20 cellular contexts compared by ENCODE assay signal in genomic region chrY:7557675-7558074, GRCh38.
DNase-seq lines count a peak whose midpoint lies in the region; ATAC-seq, FAIRE-seq and TF ChIP-seq lines count a peak whose summit lies in the region.
"Had no signal": no experiment of that assay in that cellular context is flagged by ENCODE, and none has a peak within 500 bp of the region (broad histone marks: within the 10 kb centered on the region; RNA-seq: fewer than 3 reads in every experiment).

No MANE protein-coding gene starts in this region.

- CTCF ChIA-PET in AG04449 (lab: Yijun Ruan, JAX): interaction anchor here (1.0 kb wide), 1 partner anchor 12 kb away, joined by 3 read pairs; no protein-coding TSS in a partner anchor

- FAIRE-seq in GM18507 (lab: Jason Lieb, UNC): peak; percentile 31
- FAIRE-seq in HTR-8/SVneo (lab: Jason Lieb, UNC): no peak
- FAIRE-seq in kidney (lab: Jason Lieb, UNC): no peak
- FAIRE-seq: K562, RCC 7860 had no signal

- ATAC-seq in GM19035 (IDR thresholded peaks at IDR 0.05; ENCODE audit: unreplicated experiment): no peak
- ATAC-seq: body of pancreas, K562, lower lobe of right lung had no signal

- H3K27ac ChIP-seq in kidney (ENCODE audit: low read depth in 2 of 2, low read length in 2 of 2): no peak overlapping the region
- H3K27ac ChIP-seq in uterus: no peak overlapping the region
- H3K27ac ChIP-seq: body of pancreas, lower lobe of right lung, thoracic aorta had no signal

- no peaks in the 10 kb centered on the region for H3K27me3 ChIP-seq in uterus
- H3K27me3 ChIP-seq: body of pancreas had no signal

- DNase-seq in AG04449 (ENCODE audit: low read depth, low spot score) (no peak), GM18507 (ENCODE audit: extremely low spot score, insufficient read length, low read depth) (no peak), NCI-H69 (lab: John Stamatoyannopoulos, UW) (peak; percentile 27), fibroblast of pulmonary artery (ENCODE audit: low read depth) (peak; percentile 15), HTR-8/SVneo (ENCODE audit: insufficient read length, low spot score) (no peak), kidney (no peak), uterus (no peak)
- DNase-seq: ACHN; activated B cell treated with CpG ODN at 0.5 μM for 24 hours; activated naive CD4-positive, alpha-beta T cell treated with anti-CD3 and anti-CD28 coated beads for 36 hours; body of pancreas; Caco-2; lower lobe of right lung; NCI-H1417; NCI-H510A treated with DMSO at 0.1 percent for 48 hours; SW 1271 had no signal

- H3K9ac ChIP-seq in kidney (ENCODE audit: low read length in 2 of 2): no peak overlapping the region

- H3K9me3 ChIP-seq in kidney (ENCODE audit: control insufficient read depth in 1 of 2, low read length in 2 of 2): no peaks in the 10 kb centered on the region
- H3K9me3 ChIP-seq in uterus: no peaks in the 10 kb centered on the region
- H3K9me3 ChIP-seq: body of pancreas, Caco-2, lower lobe of right lung, thoracic aorta had no signal

- TF ChIP-seq CTCF in AG04449 (IDR thresholded peaks at IDR 0.05; ENCODE audit: insufficient read depth, low read length, missing control alignments) (peak; percentile 33), fibroblast of pulmonary artery (IDR thresholded peaks at IDR 0.05; ENCODE audit: low read length, missing control alignments) (peak; percentile 37), kidney (IDR thresholded peaks at IDR 0.05; ENCODE audit: borderline replicate concordance, extremely low read depth, insufficient read depth) (no peak), uterus (IDR thresholded peaks at IDR 0.05) (no peak)

- H3K36me3 ChIP-seq in kidney (ENCODE audit: control insufficient read depth in 1 of 2, insufficient read depth in 2 of 2, low read length in 2 of 2) (no peaks in the 10 kb centered on the region), uterus (no peaks in the 10 kb centered on the region)
- H3K36me3 ChIP-seq: lower lobe of right lung, thoracic aorta had no signal

- H3K4me3 ChIP-seq in AG04449 (ENCODE audit: low read depth, low read length): no peak overlapping the region
- no peak overlapping the region for H3K4me3 ChIP-seq in fibroblast of pulmonary artery (replicated peaks; ENCODE audit: low read depth, low read length)
- H3K4me3 ChIP-seq in kidney (ENCODE audit: low read length in 2 of 2): no peak overlapping the region
- no peak overlapping the region for H3K4me3 ChIP-seq in uterus
- H3K4me3 ChIP-seq: body of pancreas, K562, lower lobe of right lung, thoracic aorta had no signal

- no peak for TF ChIP-seq POLR2A in uterus (IDR thresholded peaks at IDR 0.05)

- POLR2A ChIA-PET in AG04449 (lab: Yijun Ruan, JAX): no interaction called here

- H3K4me1 ChIP-seq in kidney (ENCODE audit: control insufficient read depth in 1 of 2, insufficient read depth in 1 of 2, low read depth in 1 of 2, low read length in 2 of 2) (no peaks in the 10 kb centered on the region), uterus (no peaks in the 10 kb centered on the region)
- H3K4me1 ChIP-seq: body of pancreas, Caco-2, lower lobe of right lung had no signal

- intact Hi-C loops in kidney (cut with DNase I) (no loop called here), uterus (cut with DNase I; ENCODE audit: low total_unique reads) (no loop called here)

Comparison
In these comparisons a context has a peak if more than half of its experiments do, and no peak if none do; other contexts are left out.
1. DNase-seq: peak in NCI-H69 (single experiment) and fibroblast of pulmonary artery (single experiment); none in AG04449 (single experiment), GM18507 (single experiment), HTR-8/SVneo (single experiment), kidney (single experiment) and uterus (0 of 2).
2. CTCF ChIP-seq: peak in AG04449 (single experiment) and fibroblast of pulmonary artery (single experiment); none in kidney (single experiment) and uterus (0 of 4).